In genomic region chr18:70295633-70296188, GRCh38 we compare ENCODE assay signal across 1 cellular context.
TF ChIP-seq lines count a peak whose summit lies in the region.

No MANE protein-coding gene starts in this region.

TF ChIP-seq in K562, 482 proteins besides CTCF, POLR2A, EP300 and RAD21 (continued from another document):
- TF ChIP-seq E2F8 (IDR thresholded peaks at IDR 0.05; ENCODE audit: low read depth, partially characterized antibody) (no peak), TSC22D4 (tag; IDR thresholded peaks at IDR 0.05) (no peak)
